In genomic region chr1:176027934-176028333, GRCh38 we compare ENCODE assay signal across 8 cellular contexts.
DNase-seq lines count a peak whose midpoint lies in the region; ATAC-seq and TF ChIP-seq lines count a peak whose summit lies in the region.
"Not testable (repeated sequence)": the region's sequence is repeated elsewhere in the genome, so short reads cannot be mapped to it uniquely, and the experiment has no call there.

No MANE protein-coding gene starts in this region.

- not testable (repeated sequence) for H3K27ac ChIP-seq in foreskin keratinocyte

- H3K27me3 ChIP-seq in foreskin keratinocyte = not testable (repeated sequence)

- intact Hi-C loops in activated CD4-positive, alpha-beta T cell treated with anti-CD3 and anti-CD28 coated beads for 36 hours (cut with DNase I, micrococcal nuclease) = loop anchor here (1.0 to 5.0 kb wide), 2 partner anchors 149 to 179 kb away; partner anchors contain the start of gene COP1 (in 1 of the 2)

- H3K4me3 Mint-ChIP-seq in activated CD4-positive, alpha-beta T cell treated with anti-CD3 and anti-CD28 coated beads for 36 hours; activated T-cell treated with anti-CD3 and anti-CD28 coated beads, Interleukin-2, amount 50 U/mL, for 4 hours; activated naive CD4-positive, alpha-beta T cell treated with anti-CD3 and anti-CD28 coated beads, Interleukin-2, amount 50 U/mL, for 24 hours: not testable (repeated sequence)

- H3K36me3 Mint-ChIP-seq in activated CD4-positive, alpha-beta T cell treated with anti-CD3 and anti-CD28 coated beads for 36 hours (ENCODE audit: low read depth) = peaks cover 26% of the 10 kb centered on the region
- H3K36me3 Mint-ChIP-seq in activated T-cell treated with anti-CD3 and anti-CD28 coated beads, Interleukin-2, amount 50 U/mL, for 4 hours (ENCODE audit: insufficient read depth) = peaks cover 27% of the 10 kb centered on the region
- H3K36me3 Mint-ChIP-seq in activated naive CD4-positive, alpha-beta T cell treated with anti-CD3 and anti-CD28 coated beads, Interleukin-2, amount 50 U/mL, for 24 hours = peaks cover 32% of the 10 kb centered on the region

- not testable (repeated sequence) for TF ChIP-seq CTCF in foreskin keratinocyte (conservative IDR thresholded peaks at IDR 0.05)

- not testable (repeated sequence) for H3K4me1 ChIP-seq in foreskin keratinocyte

- ATAC-seq in activated CD4-positive, alpha-beta T cell treated with anti-CD3 and anti-CD28 coated beads for 36 hours = peak; percentile 92
- ATAC-seq in activated T-cell treated with anti-CD3 and anti-CD28 coated beads, Interleukin-2, amount 50 U/mL, for 4 hours = peak; percentile 81 to 86
- peak; percentile 85 for ATAC-seq in foreskin keratinocyte

- CTCF ChIA-PET in activated CD4-positive, alpha-beta T cell treated with anti-CD3 and anti-CD28 coated beads for 36 hours (lab: Charles Lee) = not testable (repeated sequence)

- not testable (repeated sequence) for H3K9me3 Mint-ChIP-seq in activated CD4-positive, alpha-beta T cell treated with anti-CD3 and anti-CD28 coated beads for 36 hours (ENCODE audit: low read depth); activated T-cell treated with anti-CD3 and anti-CD28 coated beads, Interleukin-2, amount 50 U/mL, for 4 hours; activated naive CD4-positive, alpha-beta T cell treated with anti-CD3 and anti-CD28 coated beads, Interleukin-2, amount 50 U/mL, for 24 hours

- H3K4me1 Mint-ChIP-seq in activated CD4-positive, alpha-beta T cell treated with anti-CD3 and anti-CD28 coated beads for 36 hours = peaks cover 21% of the 10 kb centered on the region
- H3K4me1 Mint-ChIP-seq in activated T-cell treated with anti-CD3 and anti-CD28 coated beads, Interleukin-2, amount 50 U/mL, for 4 hours (ENCODE audit: low read depth) = not testable (repeated sequence)
- peaks cover 20% of the 10 kb centered on the region for H3K4me1 Mint-ChIP-seq in activated naive CD4-positive, alpha-beta T cell treated with anti-CD3 and anti-CD28 coated beads, Interleukin-2, amount 50 U/mL, for 24 hours

- POLR2A ChIA-PET in activated CD4-positive, alpha-beta T cell treated with anti-CD3 and anti-CD28 coated beads for 36 hours (lab: Charles Lee) = interaction anchor here (1.3 kb wide), 1 partner anchor 180 kb away, joined by 4 read pairs; no protein-coding TSS in a partner anchor

- not testable (repeated sequence) for H3K27ac Mint-ChIP-seq in activated CD4-positive, alpha-beta T cell treated with anti-CD3 and anti-CD28 coated beads for 36 hours
- H3K27ac Mint-ChIP-seq in activated naive CD4-positive, alpha-beta T cell treated with anti-CD3 and anti-CD28 coated beads, Interleukin-2, amount 50 U/mL, for 24 hours = peak overlapping the region; percentile 35

- H3K27me3 Mint-ChIP-seq in activated CD4-positive, alpha-beta T cell treated with anti-CD3 and anti-CD28 coated beads for 36 hours; activated T-cell treated with anti-CD3 and anti-CD28 coated beads, Interleukin-2, amount 50 U/mL, for 4 hours (ENCODE audit: low read depth); activated naive CD4-positive, alpha-beta T cell treated with anti-CD3 and anti-CD28 coated beads, Interleukin-2, amount 50 U/mL, for 24 hours: not testable (repeated sequence)

- DNase-seq in NCI-H146 (lab: John Stamatoyannopoulos, UW) (peak; percentile 80), NCI-H748 (lab: John Stamatoyannopoulos, UW; ENCODE audit: unreplicated experiment) (peak; percentile 0), foreskin keratinocyte (peak in 1 of 2 donors; percentile 9)
- DNase-seq in activated CD4-positive, alpha-beta T cell treated with anti-CD3 and anti-CD28 coated beads for 36 hours = peak; percentile 53
- DNase-seq in activated T-cell treated with anti-CD3 and anti-CD28 coated beads, Interleukin-2, amount 50 U/mL, for 4 hours = not testable (repeated sequence)
- DNase-seq in stimulated activated CD4-positive, alpha-beta T cell treated with anti-CD3 and anti-CD28 coated beads, Interleukin-1b, Interleukin-23, amount 100 ng/mL, for 48 hours = peak; percentile 53
- DNase-seq in stimulated activated CD8-positive, alpha-beta memory T cell treated with anti-CD3 and anti-CD28 coated beads, Interleukin-4, amount 100 ng/mL, for 48 hours = peak; percentile 25
